In the genomic region with DNA sequence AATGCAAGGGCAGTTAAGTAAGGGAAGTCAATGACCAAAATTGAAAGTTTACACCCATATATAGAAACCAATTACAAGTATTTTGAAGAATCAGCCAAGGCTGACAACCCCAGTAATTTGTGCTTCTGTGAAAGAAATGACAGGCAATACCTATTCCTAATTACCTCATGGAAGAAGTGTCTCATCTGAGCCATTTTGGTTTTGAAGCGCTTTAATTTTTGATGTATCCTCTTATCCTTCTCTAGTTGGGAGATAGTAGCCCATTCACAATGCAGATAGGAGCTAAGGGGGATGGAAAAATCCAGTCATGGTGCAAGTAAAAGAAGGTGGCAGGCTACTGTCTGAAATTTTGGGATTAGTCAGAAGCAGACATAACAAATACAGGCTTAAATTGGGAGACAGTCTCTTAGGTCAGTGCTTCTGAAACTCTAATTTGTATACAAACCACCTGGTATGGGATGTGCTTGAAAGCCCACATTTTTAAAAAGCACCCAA, we compare ENCODE assay signal across 19 cellular contexts. TPM values are rescaled to one million over a fixed set of nuclear protein-coding genes. Genes with fewer than 3 reads are reported as not detected.
DNase-seq lines count a peak whose midpoint lies in the region; ATAC-seq lines count a peak whose summit lies in the region.
"Had no signal": no experiment of that assay in that cellular context is flagged by ENCODE, and none has a peak within 500 bp of the region (broad histone marks: within the 10 kb centered on the region; RNA-seq: fewer than 3 reads in every experiment).

No MANE protein-coding gene starts in this region.

- peak; percentile 85 to 91 for ATAC-seq in activated T-cell treated with anti-CD3 and anti-CD28 coated beads, Interleukin-2, amount 50 U/mL, for 4 hours
- ATAC-seq in GM18519 (IDR thresholded peaks at IDR 0.05; ENCODE audit: low FRiP score, unreplicated experiment), result peak; percentile 64
- ATAC-seq in HG03469 (IDR thresholded peaks at IDR 0.05; ENCODE audit: unreplicated experiment), result peak; percentile 48
- no peak for ATAC-seq in stimulated activated memory B cell treated with anti-CD40 and anti-IgM and Interleukin-4, amounts not matched to agents 10 μg/mL and 1 μg/mL and 100 μg/mL, for 72 hours
- no peak for ATAC-seq in HG02840 (IDR thresholded peaks at IDR 0.05; ENCODE audit: low FRiP score, unreplicated experiment)
- no peak for ATAC-seq in GM21367 (IDR thresholded peaks at IDR 0.05; ENCODE audit: unreplicated experiment)
- ATAC-seq: T-cell had no signal

- no peak for DNase-seq in activated T-cell treated with anti-CD3 and anti-CD28 coated beads, Interleukin-2, amount 50 U/mL, for 4 hours
- no peak for DNase-seq in activated T-cell treated with anti-CD3 and anti-CD28 coated beads, Interleukin-2, amount 50 U/mL, for 1 hour
- no peak for DNase-seq in T-helper 9 cell
- DNase-seq: DMS 273 treated with DMSO at 0.1 percent for 48 hours, GM23248, MM.1S, NCI-H1436 treated with DMSO at 0.1 percent for 48 hours, NCI-H2171 treated with DMSO at 0.1 percent for 48 hours, NCI-H526 treated with DMSO at 0.1 percent for 48 hours, posterior cingulate gyrus, SIG-M5, T-cell had no signal

- H3K4me3 Mint-ChIP-seq in activated T-cell treated with anti-CD3 and anti-CD28 coated beads, Interleukin-2, amount 50 U/mL, for 4 hours, result no peak overlapping the region
- no peak overlapping the region for H3K4me3 Mint-ChIP-seq in stimulated activated memory B cell treated with anti-CD40 and anti-IgM and Interleukin-4, amounts not matched to agents 10 μg/mL and 1 μg/mL and 100 μg/mL, for 72 hours
- H3K4me3 Mint-ChIP-seq: IgD-negative memory B cell, mesothelial cell of epicardium, T-cell had no signal

- H3K4me1 Mint-ChIP-seq in activated T-cell treated with anti-CD3 and anti-CD28 coated beads, Interleukin-2, amount 50 U/mL, for 4 hours (ENCODE audit: low read depth), result peaks cover 10% of the 10 kb centered on the region
- no peaks in the 10 kb centered on the region for H3K4me1 Mint-ChIP-seq in stimulated activated memory B cell treated with anti-CD40 and anti-IgM and Interleukin-4, amounts not matched to agents 10 μg/mL and 1 μg/mL and 100 μg/mL, for 72 hours
- H3K4me1 Mint-ChIP-seq: mesothelial cell of epicardium, T-cell had no signal

- H3K36me3 Mint-ChIP-seq in activated T-cell treated with anti-CD3 and anti-CD28 coated beads, Interleukin-2, amount 50 U/mL, for 4 hours (ENCODE audit: insufficient read depth), result peaks cover 45% of the 10 kb centered on the region
- peaks cover 47% of the 10 kb centered on the region for H3K36me3 Mint-ChIP-seq in stimulated activated memory B cell treated with anti-CD40 and anti-IgM and Interleukin-4, amounts not matched to agents 10 μg/mL and 1 μg/mL and 100 μg/mL, for 72 hours

- H3K27me3 Mint-ChIP-seq in activated T-cell treated with anti-CD3 and anti-CD28 coated beads, Interleukin-2, amount 50 U/mL, for 4 hours (ENCODE audit: low read depth), result no peaks in the 10 kb centered on the region
- H3K27me3 Mint-ChIP-seq in stimulated activated memory B cell treated with anti-CD40 and anti-IgM and Interleukin-4, amounts not matched to agents 10 μg/mL and 1 μg/mL and 100 μg/mL, for 72 hours, result no peaks in the 10 kb centered on the region
- H3K27me3 Mint-ChIP-seq: IgD-negative memory B cell, T-cell had no signal

- peak overlapping the region; percentile 1 for H3K27ac Mint-ChIP-seq in stimulated activated memory B cell treated with anti-CD40 and anti-IgM and Interleukin-4, amounts not matched to agents 10 μg/mL and 1 μg/mL and 100 μg/mL, for 72 hours
- H3K27ac Mint-ChIP-seq: mesothelial cell of epicardium had no signal

- no peaks in the 10 kb centered on the region for H3K9me3 Mint-ChIP-seq in activated T-cell treated with anti-CD3 and anti-CD28 coated beads, Interleukin-2, amount 50 U/mL, for 4 hours
- no peaks in the 10 kb centered on the region for H3K9me3 Mint-ChIP-seq in stimulated activated memory B cell treated with anti-CD40 and anti-IgM and Interleukin-4, amounts not matched to agents 10 μg/mL and 1 μg/mL and 100 μg/mL, for 72 hours
- H3K9me3 Mint-ChIP-seq: IgD-negative memory B cell, mesothelial cell of epicardium, T-cell had no signal

RNA-seq across cellular contexts. Expression of a gene that starts 30.4 kb away (rescaled TPM):
- 100 to 1,000 TPM; 166 to 187 (median 173) TPM for total RNA-seq in activated T-cell treated with anti-CD3 and anti-CD28 coated beads, Interleukin-2, amount 50 U/mL, for 4 hours

RNA-seq across cellular contexts. Expression of a gene that starts 41.7 kb away (rescaled TPM):
- 10 to 100 TPM; 82.1 to 84.1 (median 84.1) TPM for total RNA-seq in activated T-cell treated with anti-CD3 and anti-CD28 coated beads, Interleukin-2, amount 50 U/mL, for 4 hours

Comparison
In these comparisons a context has a peak if more than half of its experiments do, and no peak if none do; other contexts are left out.
1. ATAC-seq: peak in activated T-cell treated with anti-CD3 and anti-CD28 coated beads, Interleukin-2, amount 50 U/mL, for 4 hours (2 of 2), GM18519 (single experiment) and HG03469 (single experiment); none in stimulated activated memory B cell treated with anti-CD40 and anti-IgM and Interleukin-4, amounts not matched to agents 10 μg/mL and 1 μg/mL and 100 μg/mL, for 72 hours (single experiment), HG02840 (single experiment) and GM21367 (single experiment).